ENCODE assay signal across 29 cellular contexts in genomic region chr5:162929104-162929503, GRCh38.
"Had no signal": no experiment of that assay in that cellular context is flagged by ENCODE, and none has a peak within 500 bp of the region (broad histone marks: within the 10 kb centered on the region; RNA-seq: fewer than 3 reads in every experiment).

No MANE protein-coding gene starts in this region.

- H3K9me3 ChIP-seq: colonic mucosa, esophagus squamous epithelium, gastrocnemius medialis had no signal

- ATAC-seq: effector memory CD8-positive, alpha-beta T cell; esophagus mucosa; foreskin keratinocyte; gastrocnemius medialis; gastroesophageal sphincter; heart left ventricle; heart right ventricle had no signal

- H3K27ac ChIP-seq: colonic mucosa, coronary artery, dorsolateral prefrontal cortex, epithelial cell of prostate, esophagus muscularis mucosa, esophagus squamous epithelium, foreskin keratinocyte, gastrocnemius medialis, gastroesophageal sphincter, heart left ventricle, heart right ventricle, hepatocyte had no signal

- H3K4me1 Mint-ChIP-seq: endodermal cell had no signal

- H3K36me3 ChIP-seq: colonic mucosa, esophagus muscularis mucosa, esophagus squamous epithelium, gastrocnemius medialis, gastroesophageal sphincter, heart left ventricle, heart right ventricle had no signal

- H3K27me3 ChIP-seq: colonic mucosa, dorsolateral prefrontal cortex, esophagus muscularis mucosa, esophagus squamous epithelium, foreskin keratinocyte, gastrocnemius medialis, gastroesophageal sphincter, heart left ventricle, heart right ventricle, hepatocyte had no signal

- H3K27me3 Mint-ChIP-seq: dendritic cell treated with granulocyte-macrophage colony-stimulating factor and Interleukin-4, amounts not matched to agents 40 ng/mL and 50 ng/mL, for 4 days; effector memory CD8-positive, alpha-beta T cell had no signal

- FAIRE-seq: colon, endometrium, endothelial cell of umbilical vein, frontal cortex had no signal

- H3K9me3 Mint-ChIP-seq: endodermal cell had no signal

- DNase-seq: colonic mucosa; cortex of kidney; dorsolateral prefrontal cortex; effector CD4-positive, alpha-beta T cell; effector CD8-positive, alpha-beta T cell; effector memory CD4-positive, alpha-beta T cell; effector memory CD8-positive, alpha-beta T cell; endodermal cell; erythroblast; esophagus squamous epithelium; foreskin fibroblast; foreskin keratinocyte; foreskin melanocyte; gastrocnemius medialis; glutamatergic neuron; head of caudate nucleus; heart left ventricle; heart right ventricle had no signal

- H3K4me2 ChIP-seq: hepatocyte had no signal

- H3K27ac Mint-ChIP-seq: dendritic cell treated with granulocyte-macrophage colony-stimulating factor and Interleukin-4, amounts not matched to agents 40 ng/mL and 50 ng/mL, for 4 days; effector memory CD8-positive, alpha-beta T cell; endodermal cell had no signal

- H3K79me2 ChIP-seq: hepatocyte had no signal

- H3K4me3 ChIP-seq: colonic mucosa, coronary artery, dorsolateral prefrontal cortex, esophagus muscularis mucosa, esophagus squamous epithelium, gastrocnemius medialis, gastroesophageal sphincter, heart left ventricle, heart right ventricle, hepatocyte had no signal

- H3K4me1 ChIP-seq: colonic mucosa, esophagus muscularis mucosa, esophagus squamous epithelium, foreskin keratinocyte, gastrocnemius medialis, gastroesophageal sphincter, heart left ventricle, heart right ventricle had no signal

- H3K4me3 Mint-ChIP-seq: dendritic cell treated with granulocyte-macrophage colony-stimulating factor and Interleukin-4, amounts not matched to agents 40 ng/mL and 50 ng/mL, for 4 days; effector memory CD8-positive, alpha-beta T cell; endodermal cell had no signal

- H2AFZ ChIP-seq: hepatocyte had no signal
